Comparison of ENCODE assay signal across 9 cellular contexts in the genomic region with DNA sequence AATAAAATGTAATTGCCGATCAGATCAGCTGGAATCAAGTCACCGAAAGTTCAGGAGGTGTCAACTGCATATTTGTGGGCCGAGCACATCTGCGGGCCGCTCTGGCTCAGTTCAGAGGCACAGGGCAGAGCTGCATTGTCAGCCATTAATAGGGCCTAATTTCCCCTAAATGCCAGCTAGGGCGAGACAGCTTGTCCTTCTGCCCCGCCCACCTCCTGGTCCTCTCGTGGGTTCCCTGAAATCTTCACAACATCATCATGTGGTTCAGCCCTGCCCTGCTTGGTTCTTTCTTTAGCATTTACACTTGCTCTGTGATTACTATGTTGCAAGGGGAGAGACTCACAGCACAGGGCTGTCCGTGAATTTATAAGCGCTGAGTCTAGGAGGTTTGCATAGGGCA.
DNase-seq lines count a peak whose midpoint lies in the region; ATAC-seq and TF ChIP-seq lines count a peak whose summit lies in the region.
"Had no signal": no experiment of that assay in that cellular context is flagged by ENCODE, and none has a peak within 500 bp of the region (broad histone marks: within the 10 kb centered on the region; RNA-seq: fewer than 3 reads in every experiment).

No MANE protein-coding gene starts in this region.

- H3K9ac ChIP-seq in fibroblast of lung (ENCODE audit: insufficient read depth, low read length) (no peak overlapping the region), neural progenitor cell (no peak overlapping the region)

- TF ChIP-seq CTCF in NB4 (IDR thresholded peaks at IDR 0.05; ENCODE audit: low read depth, low read length): no peak
- TF ChIP-seq CTCF in fibroblast of lung (conservative IDR thresholded peaks at IDR 0.05 in 1 of 2, IDR thresholded peaks at IDR 0.05 in 1 of 2; ENCODE audit: low read depth in 1 of 2, low read length in 2 of 2): no peak
- no peak for TF ChIP-seq CTCF in neural progenitor cell (IDR thresholded peaks at IDR 0.05)

- H3K4me3 ChIP-seq in NB4 (ENCODE audit: low read depth, low read length) (no peak overlapping the region), fibroblast of lung (replicated peaks in 1 of 4; ENCODE audit: control extremely low read depth in 1 of 4, insufficient read depth in 1 of 4, low read depth in 3 of 4, low read length in 4 of 4) (no peak overlapping the region), neural progenitor cell (no peak overlapping the region)

- peaks cover 15% of the 10 kb centered on the region for H3K4me1 ChIP-seq in fibroblast of lung (ENCODE audit: control insufficient read depth, extremely low read depth, insufficient read depth, low read length)
- H3K4me1 ChIP-seq in neural progenitor cell: peaks cover 7% of the 10 kb centered on the region

- H3K27ac ChIP-seq in fibroblast of lung (ENCODE audit: insufficient read depth, low read length) (peak overlapping the region; percentile 59), neural progenitor cell (no peak overlapping the region)

- peaks cover 8% of the 10 kb centered on the region for H3K27me3 Mint-ChIP-seq in neural progenitor cell (ENCODE audit: insufficient read depth, low read depth)
- H3K27me3 Mint-ChIP-seq in activated T-cell treated with anti-CD3 and anti-CD28 coated beads, Interleukin-2, amount 50 U/mL, for 4 hours (ENCODE audit: low read depth): no peaks in the 10 kb centered on the region

- H4K20me1 ChIP-seq in fibroblast of lung (ENCODE audit: control insufficient read depth, extremely low read depth, insufficient read depth, low read length) (no peaks in the 10 kb centered on the region), neural progenitor cell (ENCODE audit: low read depth) (no peaks in the 10 kb centered on the region)

- H3K9me3 Mint-ChIP-seq in neural progenitor cell: peaks cover 8% of the 10 kb centered on the region
- H3K9me3 Mint-ChIP-seq in activated T-cell treated with anti-CD3 and anti-CD28 coated beads, Interleukin-2, amount 50 U/mL, for 4 hours: no peaks in the 10 kb centered on the region

- H3K36me3 ChIP-seq in fibroblast of lung (ENCODE audit: control insufficient read depth, insufficient read depth, low read length): no peaks in the 10 kb centered on the region
- no peaks in the 10 kb centered on the region for H3K36me3 ChIP-seq in neural progenitor cell

- H3K9me3 ChIP-seq in fibroblast of lung (ENCODE audit: control insufficient read depth, insufficient read depth, low read depth, low read length) (no peaks in the 10 kb centered on the region), neural progenitor cell (ENCODE audit: low read depth) (no peaks in the 10 kb centered on the region)

- H3K27me3 ChIP-seq in fibroblast of lung (ENCODE audit: control insufficient read depth, insufficient read depth, low read length) (no peaks in the 10 kb centered on the region), neural progenitor cell (no peaks in the 10 kb centered on the region)

- H2AFZ ChIP-seq in fibroblast of lung (ENCODE audit: low read length) (peak overlapping the region; percentile 39), neural progenitor cell (replicated peaks) (no peak overlapping the region)

- no peak for ATAC-seq in GM21360 (IDR thresholded peaks at IDR 0.05; ENCODE audit: unreplicated experiment)
- ATAC-seq in activated T-cell treated with anti-CD3 and anti-CD28 coated beads, Interleukin-2, amount 50 U/mL, for 4 hours: no peak

- peak; percentile 74 for DNase-seq in AG20443 (ENCODE audit: low spot score)
- peak; percentile 72 for DNase-seq in NB4 (ENCODE audit: low read depth)
- DNase-seq in fibroblast of lung (ENCODE audit: low read depth in 2 of 2): peak; percentile 31 to 36
- DNase-seq in neural progenitor cell (ENCODE audit: low spot score): no peak
- no peak for DNase-seq in NCI-H446 (lab: John Stamatoyannopoulos, UW)
- no peak for DNase-seq in activated CD4-positive, CD25-positive, alpha-beta regulatory T cell (lab: John Stamatoyannopoulos, UW)
- DNase-seq in activated T-cell treated with anti-CD3 and anti-CD28 coated beads, Interleukin-2, amount 50 U/mL, for 4 hours: no peak
- DNase-seq: activated CD8-positive, alpha-beta memory T cell treated with anti-CD3 and anti-CD28 coated beads, Interleukin-2, amount 50 U/mL, for 4 hours had no signal

- peaks cover 4% of the 10 kb centered on the region for H3F3A ChIP-seq in neural progenitor cell (ENCODE audit: low read depth)

- H3K79me2 ChIP-seq in fibroblast of lung (ENCODE audit: control insufficient read depth, insufficient read depth, low read length) (no peaks in the 10 kb centered on the region), neural progenitor cell (ENCODE audit: low read depth) (no peaks in the 10 kb centered on the region)

- no peak for TF ChIP-seq POLR2A in NB4 (IDR thresholded peaks at IDR 0.05; ENCODE audit: extremely low read depth, insufficient read length)

- H3K4me3 Mint-ChIP-seq in neural progenitor cell: no peak overlapping the region
- H3K4me3 Mint-ChIP-seq in activated T-cell treated with anti-CD3 and anti-CD28 coated beads, Interleukin-2, amount 50 U/mL, for 4 hours: no peak overlapping the region

- peak overlapping the region; percentile 58 for H3K27ac Mint-ChIP-seq in neural progenitor cell

- H3K36me3 Mint-ChIP-seq in neural progenitor cell: peaks cover 18% of the 10 kb centered on the region
- H3K36me3 Mint-ChIP-seq in activated T-cell treated with anti-CD3 and anti-CD28 coated beads, Interleukin-2, amount 50 U/mL, for 4 hours (ENCODE audit: insufficient read depth): peaks cover 34% of the 10 kb centered on the region

- H3K4me2 ChIP-seq in fibroblast of lung (ENCODE audit: extremely low read depth, insufficient read depth, low read length) (peak overlapping the region; percentile 59), neural progenitor cell (no peak overlapping the region)

- H3K4me1 Mint-ChIP-seq in neural progenitor cell: peaks cover 37% of the 10 kb centered on the region
- H3K4me1 Mint-ChIP-seq in activated T-cell treated with anti-CD3 and anti-CD28 coated beads, Interleukin-2, amount 50 U/mL, for 4 hours (ENCODE audit: low read depth): peaks cover 67% of the 10 kb centered on the region

Comparison
In these comparisons a context has a peak if more than half of its experiments do, and no peak if none do; other contexts are left out.
1. DNase-seq: peak in AG20443 (single experiment), NB4 (single experiment) and fibroblast of lung (2 of 2); none in neural progenitor cell (single experiment), NCI-H446 (0 of 2), activated CD4-positive, CD25-positive, alpha-beta regulatory T cell (0 of 4) and activated T-cell treated with anti-CD3 and anti-CD28 coated beads, Interleukin-2, amount 50 U/mL, for 4 hours (single experiment).